Comparison of ENCODE assay signal across 34 cellular contexts in genomic region chr19:9969688-9969975, GRCh38. TPM values are rescaled to one million over a fixed set of nuclear protein-coding genes. Genes with fewer than 3 reads are reported as not detected.
"Had no signal": no experiment of that assay in that cellular context is flagged by ENCODE, and none has a peak within 500 bp of the region (broad histone marks: within the 10 kb centered on the region; RNA-seq: fewer than 3 reads in every experiment).

No MANE protein-coding gene starts in this region.

- H3K27ac ChIP-seq: adrenal gland, ascending aorta, cardiac muscle cell, VCaP had no signal

- H3K27me3 ChIP-seq: adrenal gland, ascending aorta had no signal

- H3K36me3 ChIP-seq: adrenal gland, ascending aorta, cardiac muscle cell had no signal

- H3K4me1 ChIP-seq: adrenal gland, ascending aorta had no signal

- H3K4me3 ChIP-seq: adrenal gland, ascending aorta, cardiac muscle cell had no signal

- DNase-seq: activated B cell treated with CpG ODN at 0.5 μM for 24 hours; activated CD4-positive, alpha-beta memory T cell treated with anti-CD3 and anti-CD28 coated beads for 36 hours; activated CD4-positive, alpha-beta T cell treated with anti-CD3 and anti-CD28 coated beads for 4 hours; activated CD4-positive, alpha-beta T cell treated with anti-CD3 and anti-CD28 coated beads, Interleukin-2, amount 10 ng/mL, durations not matched to agents 24 days and 14 days; activated CD4-positive, alpha-beta T cell treated with anti-CD3 and anti-CD28 coated beads, Interleukin-2, amount 50 U/mL, for 1 hour; activated CD4-positive, alpha-beta T cell treated with anti-CD3 and anti-CD28 coated beads, Interleukin-2, amount 50 U/mL, for 4 hours; activated CD4-positive, CD25-positive, alpha-beta regulatory T cell treated with anti-CD3 and anti-CD28 coated beads, Interleukin-2, amount 50 U/mL, for 72 hours; activated CD8-positive, alpha-beta memory T cell treated with anti-CD3 and anti-CD28 coated beads, Interleukin-2, amount 50 U/mL, for 4 hours; activated CD8-positive, alpha-beta T cell treated with anti-CD3 and anti-CD28 coated beads for 36 hours; activated effector memory CD4-positive, alpha-beta T cell treated with anti-CD3 and anti-CD28 coated beads, Interleukin-2, amount 50 U/mL, for 16 hours; activated gamma-delta T cell treated with Interleukin-2 at 50 U/mL for 16 hours; activated naive CD4-positive, alpha-beta T cell; activated naive CD4-positive, alpha-beta T cell treated with anti-CD3 and anti-CD28 coated beads for 36 hours; activated naive CD4-positive, alpha-beta T cell treated with anti-CD3 and anti-CD28 coated beads, Interleukin-2, amount 50 U/mL, for 16 hours; activated naive CD8-positive, alpha-beta T cell treated with anti-CD3 and anti-CD28 coated beads for 36 hours; activated T-cell treated with anti-CD3 and anti-CD28 coated beads for 4 hours; activated T-cell treated with anti-CD3 and anti-CD28 coated beads, Interleukin-2, amount 50 U/mL, for 1 hour; activated T-cell treated with anti-CD3 and anti-CD28 coated beads, Interleukin-2, amount 50 U/mL, for 4 hours; activated T-cell treated with anti-CD3 and anti-CD28 coated beads, Interleukin-2, amount 50 U/mL, for 72 hours; adrenal gland; amniotic stem cell; caudate nucleus; cerebellar nuclear complex; T-helper 2 cell; T-helper 9 cell had no signal

- ATAC-seq: activated CD8-positive, alpha-beta T cell treated with anti-CD3 and anti-CD28 coated beads for 36 hours; activated naive CD4-positive, alpha-beta T cell treated with anti-CD3 and anti-CD28 coated beads, Interleukin-2, amount 50 U/mL, for 72 hours; activated T-cell treated with anti-CD3 and anti-CD28 coated beads, Interleukin-2, amount 50 U/mL, for 4 hours; activated T-cell treated with anti-CD3 and anti-CD28 coated beads, Interleukin-2, amount 50 U/mL, for 72 hours; activated T-helper 17 cell treated with anti-CD3 and anti-CD28 coated beads, Interleukin-2, amount 50 U/mL, for 72 hours had no signal

- H3K9me3 ChIP-seq: adrenal gland, ascending aorta had no signal

RNA-seq across cellular contexts. Expression of gene OLFM2, which starts 33.3 kb away (rescaled TPM):
- total RNA-seq: activated B cell treated with CpG ODN at 0.5 μM for 24 hours had no signal

RNA-seq across cellular contexts. Expression of gene COL5A3, which starts 40.7 kb away (rescaled TPM):
- total RNA-seq: activated B cell treated with CpG ODN at 0.5 μM for 24 hours, cardiac muscle cell had no signal

RNA-seq across cellular contexts. Expression of gene RDH8, which starts 43.7 kb away (rescaled TPM):
- total RNA-seq: activated B cell treated with CpG ODN at 0.5 μM for 24 hours; activated CD4-positive, alpha-beta memory T cell treated with anti-CD3 and anti-CD28 coated beads for 36 hours; activated CD4-positive, alpha-beta T cell treated with anti-CD3 and anti-CD28 coated beads, Interleukin-2, amount 10 ng/mL, durations not matched to agents 24 days and 14 days; activated CD8-positive, alpha-beta memory T cell treated with anti-CD3 and anti-CD28 coated beads for 36 hours; activated CD8-positive, alpha-beta T cell treated with anti-CD3 and anti-CD28 coated beads for 36 hours; activated naive CD4-positive, alpha-beta T cell treated with anti-CD3 and anti-CD28 coated beads for 36 hours; activated naive CD4-positive, alpha-beta T cell treated with anti-CD3 and anti-CD28 coated beads, Interleukin-2, amount 50 U/mL, for 72 hours; activated naive CD8-positive, alpha-beta T cell treated with anti-CD3 and anti-CD28 coated beads for 36 hours; activated T-cell treated with anti-CD3 and anti-CD28 coated beads, Interleukin-2, amount 50 U/mL, for 4 hours; activated T-cell treated with anti-CD3 and anti-CD28 coated beads, Interleukin-2, amount 50 U/mL, for 72 hours; activated T-helper 1 cell treated with anti-CD3 and anti-CD28 coated beads, Interleukin-12 subunit alpha, Interleukin-12 subunit beta, Interleukin-2, Interleukin-4 antibody, amounts not matched to agents 30 ng/mL and 10 ng/mL and 1 ng/mL, durations not matched to agents 14 hours and 24 hours and 36 hours; adrenal gland; ascending aorta; bronchial epithelial cell; cardiac muscle cell; chondrocyte had no signal
- polyA plus RNA-seq: adrenal gland, cardiac muscle cell had no signal
